Comparison of ENCODE assay signal across 8 cellular contexts in the genomic region with DNA sequence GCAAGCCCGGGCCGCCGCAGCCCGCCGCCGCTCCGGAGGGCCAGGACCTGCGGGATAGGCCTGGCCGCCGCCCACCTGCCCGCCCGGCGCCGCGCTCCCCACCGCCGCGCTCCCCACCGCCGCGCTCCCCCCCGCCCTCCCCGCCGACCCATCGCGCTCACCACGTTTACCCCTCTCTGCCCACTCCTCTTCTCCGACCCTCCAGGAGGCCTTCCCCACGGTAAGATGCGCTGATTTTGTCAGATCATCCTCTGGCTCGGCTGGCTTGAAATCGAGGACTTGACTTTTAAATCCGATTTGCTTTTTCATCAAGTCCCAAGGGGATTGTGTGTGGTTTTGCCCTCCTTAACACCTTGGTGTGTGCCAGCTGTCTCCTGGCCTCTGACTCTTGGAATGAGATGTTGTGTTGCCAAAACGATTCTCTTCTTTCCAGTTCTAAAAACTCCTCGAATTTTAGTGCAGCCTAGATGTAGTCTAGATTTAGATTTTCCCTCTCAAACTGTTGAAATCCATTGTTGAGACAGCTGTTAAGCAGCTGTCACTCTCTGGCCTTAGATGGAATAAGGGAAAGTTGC. TPM values are rescaled to one million over a fixed set of nuclear protein-coding genes. Genes with fewer than 3 reads are reported as not detected.
A peak's percentile ranks its signal among the peaks of the same experiment; 100 is the strongest.
DNase-seq lines count a peak whose midpoint lies in the region; ATAC-seq and TF ChIP-seq lines count a peak whose summit lies in the region.

No MANE protein-coding gene starts in this region.

- ATAC-seq in GM19438 (IDR thresholded peaks at IDR 0.05; ENCODE audit: low read depth, unreplicated experiment): peak; percentile 6
- no peak for ATAC-seq in gastroesophageal sphincter
- no peak for ATAC-seq in GM19023 (IDR thresholded peaks at IDR 0.05; ENCODE audit: unreplicated experiment)

- TF ChIP-seq POLR2A in gastroesophageal sphincter (IDR thresholded peaks at IDR 0.05): no peak

- H3K27ac ChIP-seq in 22Rv1 (peak overlapping the region; percentile 87), VCaP (peak overlapping the region; percentile 82), gastroesophageal sphincter (peak overlapping the region; percentile 92 to 98 (median 96))

- TF ChIP-seq CTCF in 22Rv1 (IDR thresholded peaks at IDR 0.05): no peak
- TF ChIP-seq CTCF in VCaP (conservative IDR thresholded peaks at IDR 0.05): no peak
- no peak for TF ChIP-seq CTCF in gastroesophageal sphincter (IDR thresholded peaks at IDR 0.05)

- H3K36me3 ChIP-seq in gastroesophageal sphincter: peaks cover 0 to 46% of the 10 kb centered on the region in 2 donors

- TF ChIP-seq EP300 in gastroesophageal sphincter (IDR thresholded peaks at IDR 0.05): no peak

- H3K9me3 ChIP-seq in gastroesophageal sphincter: no peaks in the 10 kb centered on the region

- peak; percentile 36 for DNase-seq in skeletal muscle cell (ENCODE audit: low read depth)
- DNase-seq in KG1 (lab: John Stamatoyannopoulos, UW): no peak
- no peak for DNase-seq in NOMO-1 (lab: John Stamatoyannopoulos, UW; ENCODE audit: unreplicated experiment in 2 of 2)

- peaks cover 5 to 29% (median 14%) of the 10 kb centered on the region in 3 donors for H3K4me1 ChIP-seq in gastroesophageal sphincter

- 0 to 2% methylated on average over 7 to 11 of the region's 35 CpGs for WGBS in gastroesophageal sphincter (ENCODE audit: low coverage in 1 of 2), 2 donors

- peak overlapping the region; percentile 86 to 99 for H3K4me3 ChIP-seq in gastroesophageal sphincter
- H3K4me3 ChIP-seq in skeletal muscle cell (ENCODE audit: low read depth, low read length): peak overlapping the region; percentile 78

- H3K27me3 ChIP-seq in gastroesophageal sphincter: no peaks in the 10 kb centered on the region

RNA-seq across cellular contexts. Expression of a gene that starts 0.7 kb away (rescaled TPM):
- total RNA-seq in gastroesophageal sphincter: 10 to 100 TPM; 11.8 to 22.1 (median 14.6) TPM

RNA-seq across cellular contexts. Expression of a gene that starts 43.6 kb away (rescaled TPM):
- total RNA-seq in gastroesophageal sphincter: 1 to 10 TPM in 1 of 4 donors, not detected in 3; 2.6 TPM
